In the genomic region with DNA sequence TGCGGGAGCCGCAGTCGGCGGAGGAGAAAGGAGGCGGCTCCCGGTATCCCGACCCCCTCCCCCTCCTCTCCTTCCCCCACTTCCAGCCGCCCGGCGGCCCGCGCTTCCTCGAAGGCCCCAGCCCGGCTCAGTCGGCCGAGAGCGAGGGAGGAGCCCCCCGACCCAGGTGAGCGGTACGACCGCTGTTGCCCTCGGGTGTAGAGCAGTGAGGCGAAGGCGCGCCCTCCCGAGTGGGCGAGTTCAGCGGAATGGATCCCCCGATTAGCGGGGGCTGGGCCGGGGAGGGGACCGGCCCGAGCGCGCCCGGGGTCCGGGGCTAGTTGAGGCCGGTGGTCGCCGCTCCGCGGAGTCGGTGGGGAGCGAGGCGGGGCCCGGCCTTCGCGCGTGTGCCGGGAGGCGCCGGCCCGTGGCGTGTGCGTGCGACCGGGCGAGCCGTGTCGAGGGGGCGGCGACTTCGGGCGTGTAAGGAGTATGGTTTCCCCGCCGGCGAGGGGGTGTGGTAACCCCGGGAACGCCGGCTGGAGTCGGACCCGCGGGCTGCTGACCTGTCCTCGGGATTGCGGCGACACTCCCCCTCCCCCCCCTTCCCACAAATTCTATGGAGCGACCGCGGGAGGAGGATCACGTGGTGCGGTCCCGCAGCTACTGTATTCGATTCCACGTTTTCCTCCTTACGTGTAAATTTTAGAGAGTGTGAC, we compare ENCODE assay signal across 8 cellular contexts. TPM values are rescaled to one million over a fixed set of nuclear protein-coding genes. Genes with fewer than 3 reads are reported as not detected.
DNase-seq lines count a peak whose midpoint lies in the region; ATAC-seq and TF ChIP-seq lines count a peak whose summit lies in the region.

No MANE protein-coding gene starts in this region.

- no peak for TF ChIP-seq RAD21 in SK-N-SH (IDR thresholded peaks at IDR 0.05; ENCODE audit: low read length)

- H3K36me3 ChIP-seq in SK-N-SH (replicated peaks in 1 of 2; ENCODE audit: control insufficient read depth in 1 of 2, insufficient read depth in 2 of 2, low read length in 1 of 2) (peaks cover 6 to 13% of the 10 kb centered on the region in 2 experiments), adrenal gland (replicated peaks in 1 of 2) (no peaks in the 10 kb centered on the region)

- ATAC-seq in HG03108 (IDR thresholded peaks at IDR 0.05; ENCODE audit: unreplicated experiment) (peak; percentile 42), sciatic nerve (peak; percentile 63)

- peaks cover 9 to 13% of the 10 kb centered on the region in 2 experiments; a peak in 3 of 4 replicates for H3K4me1 ChIP-seq in SK-N-SH (ENCODE audit: control insufficient read depth in 1 of 2, insufficient read depth in 2 of 2, low read depth in 1 of 2, low read length in 1 of 2)
- H3K4me1 ChIP-seq in adrenal gland (replicated peaks in 1 of 2), result peaks cover 5 to 32% of the 10 kb centered on the region in 2 donors

- peak overlapping the region; percentile 77 to 86 for H3K27ac ChIP-seq in SK-N-SH (ENCODE audit: low read depth in 2 of 2, low read length in 1 of 2)
- peak overlapping the region; percentile 46 to 92 (median 89) for H3K27ac ChIP-seq in adrenal gland

- peaks cover 12% of the 10 kb centered on the region for H3F3A ChIP-seq in SK-N-SH (replicated peaks; ENCODE audit: insufficient read depth)

- peak overlapping the region; percentile 81; the same call in 1 of the 2 replicates for H2AFZ ChIP-seq in SK-N-SH (ENCODE audit: low read depth)

- H4K20me1 ChIP-seq in SK-N-SH (ENCODE audit: insufficient read depth), result peaks cover 19% of the 10 kb centered on the region

- TF ChIP-seq CTCF in SK-N-SH (IDR thresholded peaks at IDR 0.05), result no peak
- TF ChIP-seq CTCF in adrenal gland (IDR thresholded peaks at IDR 0.05), result no peak

- POLR2A ChIA-PET in SK-N-SH (lab: Yijun Ruan, JAX), result interaction anchor here (0.5 to 0.9 kb wide), 2 partner anchors 11 kb away, joined by 3 to 4 read pairs; no protein-coding TSS in a partner anchor

- H3K27me3 ChIP-seq in SK-N-SH (ENCODE audit: insufficient read depth) (no peaks in the 10 kb centered on the region), adrenal gland (no peaks in the 10 kb centered on the region)

- H3K4me3 ChIP-seq in SK-N-SH (ENCODE audit: low read depth in 2 of 2, low read length in 1 of 2), result peak overlapping the region; percentile 91
- peak overlapping the region; percentile 78 to 99 (median 90) for H3K4me3 ChIP-seq in adrenal gland

- TF ChIP-seq EP300 in SK-N-SH (IDR thresholded peaks at IDR 0.05; ENCODE audit: borderline replicate concordance in 1 of 2, low read depth in 1 of 2, low read length in 1 of 2), result no peak

- H3K9me3 ChIP-seq in SK-N-SH, result no peaks in the 10 kb centered on the region
- no peaks in the 10 kb centered on the region for H3K9me3 ChIP-seq in adrenal gland (replicated peaks in 1 of 3)

- no peak for TF ChIP-seq POLR2A in adrenal gland (IDR thresholded peaks at IDR 0.05)

- H3K4me2 ChIP-seq in SK-N-SH, result peak overlapping the region; percentile 83

- intact Hi-C loops in adrenal gland (cut with DNase I) (no loop called here), sciatic nerve (cut with DNase I) (no loop called here)

- H3K9me2 ChIP-seq in SK-N-SH, result no peaks in the 10 kb centered on the region

- WGBS in SK-N-SH (ENCODE audit: low lambda C conversion rate), result under 1% methylated on average over 19 of the region's 85 CpGs
- WGBS in adrenal gland, 4 donors, result 0% methylated on average over 8 to 85 of the region's 85 CpGs

- CTCF ChIA-PET in SK-N-SH (lab: Yijun Ruan, JAX), result interaction anchor here (0.9 to 1.4 kb wide), 5 partner anchors 83 to 252 kb away, joined by 3 to 6 read pairs (median 4); partner anchors contain the start of gene M6PR

- DNase-seq in NCI-H2081 (lab: John Stamatoyannopoulos, UW), result peak; percentile 9 to 38
- DNase-seq in NCI-H2081 treated with DMSO at 0.1 percent for 48 hours (lab: John Stamatoyannopoulos, UW), result no peak
- DNase-seq in SK-N-SH, result peak; percentile 86
- DNase-seq in adrenal gland, result peak; percentile 46 to 74 (median 63)
- DNase-seq in hepatic stellate cell (ENCODE audit: low spot score), result peak; percentile 59
- DNase-seq in sciatic nerve (ENCODE audit: low spot score), result peak; percentile 84
- no peak for DNase-seq in SHP77 (lab: John Stamatoyannopoulos, UW)

- peaks cover 48% of the 10 kb centered on the region for H3K79me2 ChIP-seq in SK-N-SH (ENCODE audit: insufficient read depth)

- H3K9ac ChIP-seq in SK-N-SH, result peak overlapping the region; percentile 97

TF ChIP-seq in SK-N-SH, 30 proteins besides CTCF, POLR2A, EP300 and RAD21:
- no peak for TF ChIP-seq RFX5 (IDR thresholded peaks at IDR 0.05; ENCODE audit: low read length)
- 0 out of 2 replicates have a peak, but pooled peaks have one; percentile 13 for TF ChIP-seq TEAD4 (IDR thresholded peaks at IDR 0.05; ENCODE audit: borderline replicate concordance, insufficient read depth)
- TF ChIP-seq, protein P1, sequence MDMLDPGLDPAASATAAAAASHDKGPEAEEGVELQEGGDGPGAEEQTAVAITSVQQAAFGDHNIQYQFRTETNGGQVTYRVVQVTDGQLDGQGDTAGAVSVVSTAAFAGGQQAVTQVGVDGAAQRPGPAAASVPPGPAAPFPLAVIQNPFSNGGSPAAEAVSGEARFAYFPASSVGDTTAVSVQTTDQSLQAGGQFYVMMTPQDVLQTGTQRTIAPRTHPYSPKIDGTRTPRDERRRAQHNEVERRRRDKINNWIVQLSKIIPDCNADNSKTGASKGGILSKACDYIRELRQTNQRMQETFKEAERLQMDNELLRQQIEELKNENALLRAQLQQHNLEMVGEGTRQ (IDR thresholded peaks at IDR 0.05; ENCODE audit: borderline replicate concordance, low read depth, low read length), result peak; percentile 25; the same call in 1 of the 2 replicates
- 0 out of 2 replicates have a peak, but pooled peaks have one; percentile 6 for TF ChIP-seq TAF1 (IDR thresholded peaks at IDR 0.05; ENCODE audit: borderline replicate concordance, low read depth, low read length)
- peak; percentile 93 for TF ChIP-seq MXI1 (IDR thresholded peaks at IDR 0.05; ENCODE audit: low read depth, low read length)
- no peak for TF ChIP-seq FOSL2 (IDR thresholded peaks at IDR 0.05; ENCODE audit: borderline replicate concordance, low read depth)
- 0 out of 2 replicates have a peak, but pooled peaks have one; percentile 19 for TF ChIP-seq SIN3A (IDR thresholded peaks at IDR 0.05; ENCODE audit: borderline replicate concordance, low read depth, low read length)
- peak; percentile 86 for TF ChIP-seq USF1 (IDR thresholded peaks at IDR 0.05; ENCODE audit: borderline replicate concordance, low read depth)

RNA-seq across cellular contexts. Expression of gene RIMKLB, which starts 0.5 kb away (rescaled TPM):
- polyA plus RNA-seq in SK-N-SH (2012; rRNA removed) (24.5 and 33.3 TPM in 2 replicates), adrenal gland (100 to 1,000 TPM in 1 of 3 donors, 10 to 100 TPM in 2; 19.3 to 225 (median 50.1) TPM)
- polyA plus RNA-seq in SK-N-SH (2012; cell fraction: cytosol; rRNA removed), result 18.4 and 25.4 TPM in 2 replicates
- polyA plus RNA-seq in SK-N-SH (2012; cell fraction: nucleus; rRNA removed), result 73.1 and 111 TPM in 2 replicates
- total RNA-seq in adrenal gland (10 to 100 TPM; 10.0 to 29.2 (median 19.1) TPM), sciatic nerve (79.8 TPM)

RNA-seq across cellular contexts. Expression of gene MFAP5, which starts 35.7 kb away (rescaled TPM):
- polyA plus RNA-seq in SK-N-SH (2012; rRNA removed), result 19.1 and 34.8 TPM in 2 replicates
- polyA plus RNA-seq in SK-N-SH (2012; cell fraction: cytosol; rRNA removed), result 18.8 and 24.3 TPM in 2 replicates
- 23.4 and 52.1 TPM in 2 replicates for polyA plus RNA-seq in SK-N-SH (2012; cell fraction: nucleus; rRNA removed)
- total RNA-seq in adrenal gland, result 10 to 100 TPM in 5 of 8 donors, 1 to 10 TPM in 2, under 1 TPM in 1; 0.68 to 39.3 (median 13.8) TPM
- 10 to 100 TPM; 16.5 to 65.3 (median 22.8) TPM for polyA plus RNA-seq in adrenal gland
- total RNA-seq in sciatic nerve, result 387 TPM

Comparison
In these comparisons a context has a peak if more than half of its experiments do, and no peak if none do; other contexts are left out.
1. DNase-seq: peak in NCI-H2081 (2 of 2), SK-N-SH (single experiment), adrenal gland (7 of 7), hepatic stellate cell (single experiment) and sciatic nerve (single experiment); none in NCI-H2081 treated with DMSO at 0.1 percent for 48 hours (single experiment) and SHP77 (0 of 2).